In genomic region chr11:8809185-8809584, GRCh38 we compare ENCODE assay signal across 11 cellular contexts.
A peak's percentile ranks its signal among the peaks of the same experiment; 100 is the strongest.
DNase-seq lines count a peak whose midpoint lies in the region; ATAC-seq and TF ChIP-seq lines count a peak whose summit lies in the region.
"Had no signal": no experiment of that assay in that cellular context is flagged by ENCODE, and none has a peak within 500 bp of the region (broad histone marks: within the 10 kb centered on the region; RNA-seq: fewer than 3 reads in every experiment).

No MANE protein-coding gene starts in this region.

- H3K9ac ChIP-seq in neural cell (ENCODE audit: low read length): peak overlapping the region; percentile 75

- H3K27ac ChIP-seq in heart right ventricle (peak overlapping the region; percentile 71 to 96 (median 90)), neural cell (ENCODE audit: low read length) (peak overlapping the region; percentile 76), vagina (peak overlapping the region; percentile 90)

- intact Hi-C loops in heart right ventricle (cut with DNase I) (loop anchor here in 4 of 10 donors (5.0 kb wide), 4 partner anchors 37 to 102 kb away; no protein-coding TSS in a partner anchor), left cardiac atrium (cut with DNase I) (loop anchor here in 1 of 2 donors (5.0 kb wide), 2 partner anchors 37 to 107 kb away; no protein-coding TSS in a partner anchor), vagina (cut with DNase I) (loop anchor here (5.0 kb wide), 1 partner anchor 97 kb away; no protein-coding TSS in a partner anchor)

- no peaks in the 10 kb centered on the region for H4K20me1 ChIP-seq in neural cell (ENCODE audit: insufficient read depth)

- DNase-seq in heart right ventricle: no peak
- DNase-seq in left cardiac atrium: no peak
- no peak for DNase-seq in epithelial cell of proximal tubule (ENCODE audit: low read depth)
- no peak for DNase-seq in vagina (ENCODE audit: extremely low spot score in 2 of 2)
- no peak for DNase-seq in NCI-H187 (lab: John Stamatoyannopoulos, UW)
- DNase-seq in NCI-H1694 (lab: John Stamatoyannopoulos, UW): no peak
- DNase-seq: ACHN; activated T-cell treated with anti-CD3 and anti-CD28 coated beads, Interleukin-2, amount 50 U/mL, for 72 hours; NCI-H2107 had no signal

- ATAC-seq in heart right ventricle: peak in 1 of 8 donors; percentile 17
- no peak for ATAC-seq in left cardiac atrium
- ATAC-seq in HG03432 (IDR thresholded peaks at IDR 0.05; ENCODE audit: unreplicated experiment): no peak
- ATAC-seq: activated T-cell treated with anti-CD3 and anti-CD28 coated beads, Interleukin-2, amount 50 U/mL, for 72 hours had no signal

- H3K4me2 ChIP-seq in neural cell (ENCODE audit: low read length): peak overlapping the region; percentile 38

- peaks cover 19% of the 10 kb centered on the region for H3K79me2 ChIP-seq in neural cell (replicated peaks; ENCODE audit: insufficient read depth, low read length)

- peaks cover 19 to 96% (median 68%) of the 10 kb centered on the region in 9 donors for H3K4me1 ChIP-seq in heart right ventricle
- H3K4me1 ChIP-seq in vagina: peaks cover 77% of the 10 kb centered on the region

- TF ChIP-seq RAD21 in neural cell (conservative IDR thresholded peaks at IDR 0.05): no peak

- TF ChIP-seq POLR2A in vagina (IDR thresholded peaks at IDR 0.05): no peak

- H3K27me3 ChIP-seq in heart right ventricle: no peaks in the 10 kb centered on the region
- H3K27me3 ChIP-seq in neural cell (ENCODE audit: insufficient read depth, low read depth, low read length): no peaks in the 10 kb centered on the region
- no peaks in the 10 kb centered on the region for H3K27me3 ChIP-seq in vagina

- no peaks in the 10 kb centered on the region for H3K9me3 ChIP-seq in heart right ventricle
- H3K9me3 ChIP-seq in neural cell (ENCODE audit: low read length): no peaks in the 10 kb centered on the region
- H3K9me3 ChIP-seq in vagina: no peaks in the 10 kb centered on the region

- peak overlapping the region in 9 of 10 donors; percentile 57 to 72 (median 65) for H3K4me3 ChIP-seq in heart right ventricle
- H3K4me3 ChIP-seq in epithelial cell of proximal tubule (ENCODE audit: low read depth, low read length): peak overlapping the region; percentile 87
- H3K4me3 ChIP-seq in neural cell (ENCODE audit: low read length): peak overlapping the region; percentile 73
- peak overlapping the region; percentile 56 to 59 for H3K4me3 ChIP-seq in vagina

- H2AFZ ChIP-seq in neural cell (ENCODE audit: low read depth, low read length): no peak overlapping the region

- H3K36me3 ChIP-seq in heart right ventricle: no peaks in the 10 kb centered on the region
- no peaks in the 10 kb centered on the region for H3K36me3 ChIP-seq in neural cell (ENCODE audit: insufficient read depth, low read length)
- H3K36me3 ChIP-seq in vagina: no peaks in the 10 kb centered on the region

- TF ChIP-seq EP300 in neural cell (conservative IDR thresholded peaks at IDR 0.05; ENCODE audit: poor library complexity, severe bottlenecking): no peak

- no peaks in the 10 kb centered on the region for H3K9me2 ChIP-seq in neural cell (ENCODE audit: insufficient read depth, low read length)

- TF ChIP-seq CTCF in heart right ventricle (IDR thresholded peaks at IDR 0.05) (no peak), epithelial cell of proximal tubule (conservative IDR thresholded peaks at IDR 0.05; ENCODE audit: low read depth, low read length) (no peak), neural cell (IDR thresholded peaks at IDR 0.05; ENCODE audit: poor library complexity, severe bottlenecking) (no peak), vagina (IDR thresholded peaks at IDR 0.05) (no peak)

- no peaks in the 10 kb centered on the region for H3F3A ChIP-seq in neural cell (ENCODE audit: insufficient read depth, low read length, poor library complexity, severe bottlenecking)

- WGBS in heart right ventricle, 2 donors: 38 to 39% methylated on average over 4 of the region's 4 CpGs

TF ChIP-seq in neural cell, 6 proteins besides CTCF, POLR2A, EP300 and RAD21:
- TF ChIP-seq REST (IDR thresholded peaks at IDR 0.05; ENCODE audit: borderline replicate concordance) (no peak), SMC3 (conservative IDR thresholded peaks at IDR 0.05; ENCODE audit: poor library complexity) (no peak), TAF1 (IDR thresholded peaks at IDR 0.05; ENCODE audit: low read depth) (no peak), POLR2AphosphoS5 (IDR thresholded peaks at IDR 0.05) (no peak), EZH2 (IDR thresholded peaks at IDR 0.05; ENCODE audit: borderline replicate concordance, insufficient read depth, low read length, poor library complexity, severe bottlenecking) (no peak), MXI1 (conservative IDR thresholded peaks at IDR 0.05; ENCODE audit: poor library complexity, severe bottlenecking) (no peak)
